ENCODE assay signal across 9 cellular contexts in genomic region chr11:96113100-96113710, GRCh38.
A peak's percentile ranks its signal among the peaks of the same experiment; 100 is the strongest.
DNase-seq lines count a peak whose midpoint lies in the region; FAIRE-seq and TF ChIP-seq lines count a peak whose summit lies in the region.
"Had no signal": no experiment of that assay in that cellular context is flagged by ENCODE, and none has a peak within 500 bp of the region (broad histone marks: within the 10 kb centered on the region; RNA-seq: fewer than 3 reads in every experiment).

No MANE protein-coding gene starts in this region.

- no peaks in the 10 kb centered on the region for H3K36me3 ChIP-seq in bronchial epithelial cell (ENCODE audit: control insufficient read depth, insufficient read depth, low read length)
- H3K36me3 ChIP-seq in transverse colon, result no peaks in the 10 kb centered on the region

- no peak for DNase-seq in activated CD4-positive, alpha-beta memory T cell treated with anti-CD3 and anti-CD28 coated beads for 36 hours
- no peak for DNase-seq in activated CD4-positive, alpha-beta memory T cell treated with anti-CD3 and anti-CD28 coated beads, Interleukin-2, amount 10 ng/mL, durations not matched to agents 7 days and 5 days
- DNase-seq in bronchial epithelial cell (ENCODE audit: low read depth) (peak; percentile 38), left kidney (ENCODE audit: low read depth, low spot score) (peak; percentile 46), transverse colon (no peak), GM10266 (ENCODE audit: extremely low spot score) (no peak), glutamatergic neuron (no peak)
- no peak for DNase-seq in NK-92 treated with Interleukin-12 subunit alpha and Interleukin-12 subunit beta, amount 100 ng/mL, for 24 hours (lab: John Stamatoyannopoulos, UW)
- DNase-seq: Karpas-422 had no signal

- no peak overlapping the region for H3K4me3 ChIP-seq in bronchial epithelial cell (ENCODE audit: low read depth, low read length)
- H3K4me3 ChIP-seq in transverse colon, result no peak overlapping the region

- no peak for TF ChIP-seq POLR2A in transverse colon (IDR thresholded peaks at IDR 0.05)

- peaks cover 0 to 37% (median 11%) of the 10 kb centered on the region in 4 donors for H3K4me1 ChIP-seq in transverse colon

- H3K27me3 ChIP-seq in bronchial epithelial cell (ENCODE audit: control insufficient read depth, insufficient read depth, low read length) (no peaks in the 10 kb centered on the region), transverse colon (no peaks in the 10 kb centered on the region)

- no peak for TF ChIP-seq CTCF in bronchial epithelial cell (IDR thresholded peaks at IDR 0.05; ENCODE audit: insufficient read depth, low read length, severe bottlenecking)
- no peak for TF ChIP-seq CTCF in transverse colon (IDR thresholded peaks at IDR 0.05)
- TF ChIP-seq CTCF in GM10266 (IDR thresholded peaks at IDR 0.05; ENCODE audit: control insufficient read depth, insufficient read depth, low read depth, missing control alignments), result no peak
- TF ChIP-seq CTCF in glutamatergic neuron (IDR thresholded peaks at IDR 0.05; ENCODE audit: partially characterized antibody, unreplicated experiment), result no peak

- no peak overlapping the region for H3K4me3 Mint-ChIP-seq in activated CD4-positive, alpha-beta memory T cell treated with anti-CD3 and anti-CD28 coated beads for 36 hours
- no peak overlapping the region for H3K4me3 Mint-ChIP-seq in activated CD4-positive, alpha-beta memory T cell treated with anti-CD3 and anti-CD28 coated beads, Interleukin-2, amount 10 ng/mL, durations not matched to agents 7 days and 5 days
- H3K4me3 Mint-ChIP-seq in glutamatergic neuron (ENCODE audit: unreplicated experiment), result no peak overlapping the region

- no peaks in the 10 kb centered on the region for H3K9me3 Mint-ChIP-seq in activated CD4-positive, alpha-beta memory T cell treated with anti-CD3 and anti-CD28 coated beads for 36 hours
- no peaks in the 10 kb centered on the region for H3K9me3 Mint-ChIP-seq in activated CD4-positive, alpha-beta memory T cell treated with anti-CD3 and anti-CD28 coated beads, Interleukin-2, amount 10 ng/mL, durations not matched to agents 7 days and 5 days
- H3K9me3 Mint-ChIP-seq in glutamatergic neuron (ENCODE audit: unreplicated experiment), result peaks cover 3% of the 10 kb centered on the region

- intact Hi-C loops in activated CD4-positive, alpha-beta memory T cell treated with anti-CD3 and anti-CD28 coated beads for 36 hours (cut with micrococcal nuclease), result loop anchor here (2.0 kb wide), 3 partner anchors 24 to 50 kb away; no protein-coding TSS in a partner anchor
- intact Hi-C loops in transverse colon (cut with DNase I; ENCODE audit: low total_unique reads), result no loop called here

- H3K27ac ChIP-seq in transverse colon, result peak overlapping the region; percentile 51 to 67 (median 62)

- H3K4me1 Mint-ChIP-seq in activated CD4-positive, alpha-beta memory T cell treated with anti-CD3 and anti-CD28 coated beads for 36 hours (ENCODE audit: low read depth), result peaks cover 40% of the 10 kb centered on the region
- H3K4me1 Mint-ChIP-seq in activated CD4-positive, alpha-beta memory T cell treated with anti-CD3 and anti-CD28 coated beads, Interleukin-2, amount 10 ng/mL, durations not matched to agents 7 days and 5 days, result peaks cover 13% of the 10 kb centered on the region
- no peaks in the 10 kb centered on the region for H3K4me1 Mint-ChIP-seq in glutamatergic neuron (ENCODE audit: low read depth, unreplicated experiment)

- in situ Hi-C loops in transverse colon (cut with MboI; ENCODE audit: low pct_ligation_motif_present in 1 of 4, low pct_unique_long_range_greater_than_20kb in 1 of 4, low sequenced_read_pairs in 3 of 4), result no loop called here

- H3K27ac Mint-ChIP-seq in activated CD4-positive, alpha-beta memory T cell treated with anti-CD3 and anti-CD28 coated beads for 36 hours, result peak overlapping the region; percentile 5
- H3K27ac Mint-ChIP-seq in activated CD4-positive, alpha-beta memory T cell treated with anti-CD3 and anti-CD28 coated beads, Interleukin-2, amount 10 ng/mL, durations not matched to agents 7 days and 5 days, result no peak overlapping the region
- no peak overlapping the region for H3K27ac Mint-ChIP-seq in glutamatergic neuron (ENCODE audit: unreplicated experiment)

- H3K36me3 Mint-ChIP-seq in activated CD4-positive, alpha-beta memory T cell treated with anti-CD3 and anti-CD28 coated beads for 36 hours, result peaks cover 16% of the 10 kb centered on the region
- peaks cover 11% of the 10 kb centered on the region for H3K36me3 Mint-ChIP-seq in activated CD4-positive, alpha-beta memory T cell treated with anti-CD3 and anti-CD28 coated beads, Interleukin-2, amount 10 ng/mL, durations not matched to agents 7 days and 5 days (ENCODE audit: low read depth)
- no peaks in the 10 kb centered on the region for H3K36me3 Mint-ChIP-seq in glutamatergic neuron (ENCODE audit: unreplicated experiment)

- no peak for FAIRE-seq in bronchial epithelial cell (lab: Jason Lieb, UNC)

- POLR2A ChIA-PET in activated CD4-positive, alpha-beta memory T cell treated with anti-CD3 and anti-CD28 coated beads for 36 hours (lab: Charles Lee), result interaction anchor here (0.7 kb wide), 1 partner anchor 17 kb away, joined by 3 read pairs; no protein-coding TSS in a partner anchor
- POLR2A ChIA-PET in activated CD4-positive, alpha-beta memory T cell treated with anti-CD3 and anti-CD28 coated beads, Interleukin-2, amount 10 ng/mL, durations not matched to agents 7 days and 5 days (lab: Charles Lee), result no interaction called here

- H3K27me3 Mint-ChIP-seq in activated CD4-positive, alpha-beta memory T cell treated with anti-CD3 and anti-CD28 coated beads for 36 hours, result no peaks in the 10 kb centered on the region
- H3K27me3 Mint-ChIP-seq in activated CD4-positive, alpha-beta memory T cell treated with anti-CD3 and anti-CD28 coated beads, Interleukin-2, amount 10 ng/mL, durations not matched to agents 7 days and 5 days, result no peaks in the 10 kb centered on the region
- H3K27me3 Mint-ChIP-seq in glutamatergic neuron (ENCODE audit: unreplicated experiment), result peaks cover 2% of the 10 kb centered on the region

- H3K9me3 ChIP-seq in transverse colon, result no peaks in the 10 kb centered on the region

- TF ChIP-seq EP300 in transverse colon (IDR thresholded peaks at IDR 0.05; ENCODE audit: low read depth), result no peak

- WGBS in transverse colon (ENCODE audit: low coverage in 1 of 2), 2 donors, result 44 to 56% methylated on average over 4 of the region's 4 CpGs

- CTCF ChIA-PET in activated CD4-positive, alpha-beta memory T cell treated with anti-CD3 and anti-CD28 coated beads for 36 hours (lab: Charles Lee), result no interaction called here
- CTCF ChIA-PET in activated CD4-positive, alpha-beta memory T cell treated with anti-CD3 and anti-CD28 coated beads, Interleukin-2, amount 10 ng/mL, durations not matched to agents 7 days and 5 days (lab: Charles Lee), result interaction anchor here (1.0 kb wide), 1 partner anchor 230 kb away, joined by 5 read pairs; the partner anchor contains the start of gene MAML2

Comparison
In these comparisons a context has a peak if more than half of its experiments do, and no peak if none do; other contexts are left out.
1. DNase-seq: peak in bronchial epithelial cell (single experiment) and left kidney (single experiment); none in activated CD4-positive, alpha-beta memory T cell treated with anti-CD3 and anti-CD28 coated beads for 36 hours (single experiment), activated CD4-positive, alpha-beta memory T cell treated with anti-CD3 and anti-CD28 coated beads, Interleukin-2, amount 10 ng/mL, durations not matched to agents 7 days and 5 days (single experiment), transverse colon (single experiment), GM10266 (single experiment), NK-92 treated with Interleukin-12 subunit alpha and Interleukin-12 subunit beta, amount 100 ng/mL, for 24 hours (single experiment) and glutamatergic neuron (single experiment).